In genomic region chr7:15158141-15158810, GRCh38 we compare ENCODE assay signal across 18 cellular contexts.
"Had no signal": no experiment of that assay in that cellular context is flagged by ENCODE, and none has a peak within 500 bp of the region (broad histone marks: within the 10 kb centered on the region; RNA-seq: fewer than 3 reads in every experiment).

No MANE protein-coding gene starts in this region.

- H3K27me3 ChIP-seq: body of pancreas, right lobe of liver, transverse colon had no signal

- H3K27me3 Mint-ChIP-seq: activated CD4-positive, alpha-beta memory T cell treated with anti-CD3 and anti-CD28 coated beads for 36 hours; central memory CD8-positive, alpha-beta T cell; T-cell had no signal

- H3K27ac Mint-ChIP-seq: activated CD4-positive, alpha-beta memory T cell treated with anti-CD3 and anti-CD28 coated beads for 36 hours; activated naive CD4-positive, alpha-beta T cell treated with anti-CD3 and anti-CD28 coated beads, Interleukin-2, amount 50 U/mL, for 72 hours; T-cell had no signal

- H3K4me3 ChIP-seq: body of pancreas, coronary artery, psoas muscle, right lobe of liver, transverse colon had no signal

- H3K27ac ChIP-seq: body of pancreas, coronary artery, psoas muscle, right lobe of liver, transverse colon, VCaP had no signal

- H3K4me1 Mint-ChIP-seq: central memory CD8-positive, alpha-beta T cell; T-cell had no signal

- H3K4me1 ChIP-seq: body of pancreas, psoas muscle, right lobe of liver had no signal

- H3K36me3 Mint-ChIP-seq: activated CD4-positive, alpha-beta memory T cell treated with anti-CD3 and anti-CD28 coated beads for 36 hours; activated naive CD4-positive, alpha-beta T cell treated with anti-CD3 and anti-CD28 coated beads, Interleukin-2, amount 50 U/mL, for 72 hours; T-cell had no signal

- ATAC-seq: activated naive CD4-positive, alpha-beta T cell treated with anti-CD3 and anti-CD28 coated beads, Interleukin-2, amount 50 U/mL, for 72 hours; activated T-cell treated with anti-CD3 and anti-CD28 coated beads, Interleukin-2, amount 50 U/mL, for 4 hours; body of pancreas; left ventricle myocardium superior; psoas muscle; right lobe of liver; stimulated activated naive CD8-positive, alpha-beta T cell treated with anti-CD3 and anti-CD28 coated beads, Interleukin-15, Interleukin-2, amounts not matched to agents 100 U/mL and 50 U/mL, for 24 hours; T-cell had no signal

- DNase-seq: activated CD4-positive, alpha-beta memory T cell treated with anti-CD3 and anti-CD28 coated beads for 36 hours; activated effector memory CD4-positive, alpha-beta T cell treated with anti-CD3 and anti-CD28 coated beads, Interleukin-2, amount 50 U/mL, for 16 hours; activated T-cell treated with anti-CD3 and anti-CD28 coated beads, Interleukin-2, amount 50 U/mL, for 4 hours; amniotic stem cell; body of pancreas; effector CD4-positive, alpha-beta T cell; hippocampal formation; left ventricle myocardium superior; mesendoderm; psoas muscle; right lobe of liver; stimulated activated naive CD8-positive, alpha-beta T cell treated with anti-CD3 and anti-CD28 coated beads, Interleukin-15, Interleukin-2, amounts not matched to agents 100 U/mL and 50 U/mL, for 24 hours; T-cell; transverse colon had no signal

- H3K4me3 Mint-ChIP-seq: activated CD4-positive, alpha-beta memory T cell treated with anti-CD3 and anti-CD28 coated beads for 36 hours; activated T-cell treated with anti-CD3 and anti-CD28 coated beads, Interleukin-2, amount 50 U/mL, for 4 hours; central memory CD8-positive, alpha-beta T cell; T-cell had no signal

- H3K36me3 ChIP-seq: right lobe of liver, transverse colon had no signal

- H3K9me3 ChIP-seq: body of pancreas, psoas muscle, right lobe of liver, transverse colon had no signal
